ENCODE assay signal across 2 cellular contexts in genomic region chr3:184132947-184133346, GRCh38.
A peak's percentile ranks its signal among the peaks of the same experiment; 100 is the strongest.
TF ChIP-seq lines count a peak whose summit lies in the region.

No MANE protein-coding gene starts in this region.

TF ChIP-seq in A549, 52 proteins besides CTCF, POLR2A, EP300 and RAD21:
- TF ChIP-seq USF2 (IDR thresholded peaks at IDR 0.05) (no peak), MAFK (IDR thresholded peaks at IDR 0.05; ENCODE audit: partially characterized antibody) (peak; percentile 79), FOSB (CRISPR knock-in tag; IDR thresholded peaks at IDR 0.05) (no peak), EHF (CRISPR knock-in tag; IDR thresholded peaks at IDR 0.05) (no peak), KDM5A (IDR thresholded peaks at IDR 0.05) (no peak)

TF ChIP-seq in HCT116, 20 proteins besides CTCF, POLR2A, EP300 and RAD21:
- TF ChIP-seq SIN3A (IDR thresholded peaks at IDR 0.05; ENCODE audit: low read depth) (no peak), ZNF274 (IDR thresholded peaks at IDR 0.05; ENCODE audit: low read depth, low read length) (no peak), ZFX (IDR thresholded peaks at IDR 0.05) (no peak), EZH2phosphoT487 (IDR thresholded peaks at IDR 0.05; ENCODE audit: borderline replicate concordance) (no peak), CBX3 (IDR thresholded peaks at IDR 0.05; ENCODE audit: low read depth) (no peak), EGR1 (IDR thresholded peaks at IDR 0.05; ENCODE audit: low read depth) (no peak), ZBTB33 (IDR thresholded peaks at IDR 0.05; ENCODE audit: extremely low read depth, insufficient replicate concordance, low read length) (no peak), POLR2AphosphoS5 (IDR thresholded peaks at IDR 0.05; ENCODE audit: low read depth, low read length) (no peak), EZH2 (IDR thresholded peaks at IDR 0.05) (no peak), YY1 (IDR thresholded peaks at IDR 0.05; ENCODE audit: extremely low read depth, insufficient replicate concordance, low read depth, low read length) (no peak), ATF3 (IDR thresholded peaks at IDR 0.05) (no peak)
- TF ChIP-seq, protein P1, sequence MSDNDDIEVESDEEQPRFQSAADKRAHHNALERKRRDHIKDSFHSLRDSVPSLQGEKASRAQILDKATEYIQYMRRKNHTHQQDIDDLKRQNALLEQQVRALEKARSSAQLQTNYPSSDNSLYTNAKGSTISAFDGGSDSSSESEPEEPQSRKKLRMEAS (IDR thresholded peaks at IDR 0.05) = no peak
